ENCODE assay signal across 10 cellular contexts in genomic region chr6:112027942-112028674, GRCh38. TPM values are rescaled to one million over a fixed set of nuclear protein-coding genes. Genes with fewer than 3 reads are reported as not detected.
DNase-seq lines count a peak whose midpoint lies in the region; ATAC-seq and TF ChIP-seq lines count a peak whose summit lies in the region.
"Had no signal": no experiment of that assay in that cellular context is flagged by ENCODE, and none has a peak within 500 bp of the region (broad histone marks: within the 10 kb centered on the region; RNA-seq: fewer than 3 reads in every experiment).

No MANE protein-coding gene starts in this region.

- peaks cover 60% of the 10 kb centered on the region for H3K4me1 Mint-ChIP-seq in nephron progenitor cell

- H3K9me3 Mint-ChIP-seq in nephron progenitor cell = peaks cover 22% of the 10 kb centered on the region

- peaks cover 15% of the 10 kb centered on the region for H3K36me3 Mint-ChIP-seq in nephron progenitor cell (ENCODE audit: low read depth)

- peak overlapping the region; percentile 26 for H3K27ac Mint-ChIP-seq in nephron progenitor cell

- peaks cover 5% of the 10 kb centered on the region for H3K27me3 Mint-ChIP-seq in nephron progenitor cell (ENCODE audit: low read depth, poor library complexity)

- DNase-seq in activated T-helper 1 cell treated with Interleukin-2 at 50 U/mL for 16 hours (ENCODE audit: low read depth) = peak; percentile 22
- no peak for DNase-seq in nephron progenitor cell
- no peak for DNase-seq in NCI-H2196 treated with DMSO at 0.1 percent for 48 hours (lab: John Stamatoyannopoulos, UW; ENCODE audit: unreplicated experiment)
- DNase-seq in C1 segment of cervical spinal cord (lab: John Stamatoyannopoulos, UW) = no peak
- DNase-seq in NCI-H1436 treated with DMSO at 0.1 percent for 48 hours (lab: John Stamatoyannopoulos, UW) = no peak
- DNase-seq: psoas muscle had no signal

- TF ChIP-seq CTCF in nephron progenitor cell (IDR thresholded peaks at IDR 0.05) = no peak

- ATAC-seq in GM18502 (IDR thresholded peaks at IDR 0.05; ENCODE audit: poor library complexity, unreplicated experiment) (peak; percentile 83), HG02885 (IDR thresholded peaks at IDR 0.05; ENCODE audit: poor library complexity, unreplicated experiment) (peak; percentile 59), esophagus mucosa (no peak)
- ATAC-seq: psoas muscle had no signal

- H3K4me3 Mint-ChIP-seq in nephron progenitor cell = no peak overlapping the region

RNA-seq across cellular contexts. Expression of gene CCN6, which starts 25.8 kb away (rescaled TPM):
- total RNA-seq in esophagus mucosa = not detected
- total RNA-seq: activated CD8-positive, alpha-beta memory T cell treated with anti-CD3 and anti-CD28 coated beads for 36 hours; psoas muscle had no signal

RNA-seq across cellular contexts. Expression of gene TUBE1, which starts 59.2 kb away (rescaled TPM):
- total RNA-seq in esophagus mucosa = 13.1 TPM

RNA-seq across cellular contexts. Expression of gene FAM229B, which starts 59.3 kb away (rescaled TPM):
- total RNA-seq in esophagus mucosa = 5.1 TPM
